1 cellular context compared by ENCODE assay signal in the genomic region with DNA sequence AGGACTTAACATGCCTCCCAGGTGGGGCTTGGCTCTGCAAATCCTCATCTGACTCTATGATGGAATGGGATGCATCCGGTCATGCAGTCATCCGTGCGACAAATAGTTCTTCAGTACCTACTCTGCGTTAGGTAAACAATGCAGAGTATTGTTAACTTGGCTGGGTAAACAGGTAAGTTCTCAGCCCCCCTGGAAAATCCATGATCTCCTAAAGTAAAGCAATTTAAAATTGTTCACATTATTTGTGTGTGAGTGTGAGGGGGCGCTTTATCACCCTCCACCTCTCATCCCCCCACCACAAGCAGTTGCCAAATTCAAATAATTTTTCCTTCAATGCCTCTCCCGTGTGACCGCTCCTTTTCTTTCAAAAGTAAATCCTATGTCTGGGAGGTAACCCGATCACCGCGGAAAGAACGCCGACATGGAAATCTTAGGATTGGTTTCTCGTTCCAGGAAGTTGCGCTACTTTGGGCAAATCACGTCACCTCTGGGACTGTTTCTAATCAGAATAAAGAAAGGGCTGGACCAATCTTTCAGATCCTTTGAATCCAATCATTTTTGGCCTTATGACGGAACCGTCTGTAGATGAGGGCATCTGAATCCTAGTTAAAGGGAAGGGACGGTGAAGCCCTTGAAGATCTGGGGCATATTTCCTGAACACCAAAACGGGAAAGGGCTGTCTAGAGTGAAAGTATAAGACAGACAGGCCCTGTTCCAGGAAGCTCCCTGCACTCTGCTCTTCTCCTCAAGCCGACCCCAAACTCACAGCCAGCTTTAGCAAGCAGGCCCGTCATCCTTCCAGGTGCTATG.
TF ChIP-seq lines count a peak whose summit lies in the region.

No MANE protein-coding gene starts in this region.

TF ChIP-seq in HepG2, 621 proteins besides CTCF, POLR2A, EP300 and RAD21 (continued from another document and continues in another):
- TF ChIP-seq ZNF275 (CRISPR knock-in tag; IDR thresholded peaks at IDR 0.05; ENCODE audit: borderline replicate concordance) (no peak), SOX13 (IDR thresholded peaks at IDR 0.05) (no peak), SOX13 (CRISPR knock-in tag; conservative IDR thresholded peaks at IDR 0.05 in 1 of 2, IDR thresholded peaks at IDR 0.05 in 1 of 2) (peak in 1 of 2 experiments; percentile 53; a peak in 2 of 4 replicates), AGO2 (optimal IDR thresholded peaks at IDR 0.05; ENCODE audit: low read depth, low read length) (no peak), FOXP4 (CRISPR knock-in tag; IDR thresholded peaks at IDR 0.05) (0 out of 2 replicates have a peak, but pooled peaks have one; percentile 12), ZNF773 (CRISPR knock-in tag; IDR thresholded peaks at IDR 0.05; ENCODE audit: borderline replicate concordance) (no peak), ETV5 (CRISPR knock-in tag; IDR thresholded peaks at IDR 0.05; ENCODE audit: borderline replicate concordance) (peak; percentile 73; the same call in 1 of the 2 replicates), ZNF598 (CRISPR knock-in tag; IDR thresholded peaks at IDR 0.05; ENCODE audit: borderline replicate concordance) (no peak), FLYWCH1 (CRISPR knock-in tag; IDR thresholded peaks at IDR 0.05) (no peak), KDM1A (CRISPR knock-in tag; IDR thresholded peaks at IDR 0.05) (no peak), SALL2 (CRISPR knock-in tag; IDR thresholded peaks at IDR 0.05) (0 out of 2 replicates have a peak, but pooled peaks have one; percentile 26), ZNF3 (CRISPR knock-in tag; IDR thresholded peaks at IDR 0.05) (0 out of 2 replicates have a peak, but pooled peaks have one; percentile 34), MIER3 (CRISPR knock-in tag; IDR thresholded peaks at IDR 0.05; ENCODE audit: borderline replicate concordance) (0 out of 2 replicates have a peak, but pooled peaks have one; percentile 30), ZFP90 (CRISPR knock-in tag; IDR thresholded peaks at IDR 0.05; ENCODE audit: borderline replicate concordance) (no peak), U2AF2 (IDR thresholded peaks at IDR 0.05; ENCODE audit: low read depth, low read length) (no peak), HCFC1 (IDR thresholded peaks at IDR 0.05; ENCODE audit: low read depth, low read length) (no peak), ZMAT3 (CRISPR knock-in tag; conservative IDR thresholded peaks at IDR 0.05) (0 out of 2 replicates have a peak, but pooled peaks have one; percentile 17), PRDM4 (CRISPR knock-in tag; IDR thresholded peaks at IDR 0.05; ENCODE audit: borderline replicate concordance) (no peak), ZSCAN31 (CRISPR knock-in tag; IDR thresholded peaks at IDR 0.05; ENCODE audit: low read depth) (0 out of 2 replicates have a peak, but pooled peaks have one; percentile 36), ZFP36 (IDR thresholded peaks at IDR 0.05; ENCODE audit: borderline replicate concordance, low read depth, low read length, partially characterized antibody) (no peak), CHCHD3 (CRISPR knock-in tag; IDR thresholded peaks at IDR 0.05) (no peak), DDIT3 (CRISPR knock-in tag; IDR thresholded peaks at IDR 0.05) (no peak), UBTF (CRISPR knock-in tag; IDR thresholded peaks at IDR 0.05) (no peak), SMARCE1 (IDR thresholded peaks at IDR 0.05; ENCODE audit: borderline replicate concordance) (no peak), ZNF143 (CRISPR knock-in tag; IDR thresholded peaks at IDR 0.05) (no peak), FOXA3 (CRISPR knock-in tag; IDR thresholded peaks at IDR 0.05) (peak; percentile 49), ZNF331 (CRISPR knock-in tag; IDR thresholded peaks at IDR 0.05) (peak; percentile 77), ELF4 (CRISPR knock-in tag; IDR thresholded peaks at IDR 0.05; ENCODE audit: borderline replicate concordance) (peak; percentile 63; the same call in 1 of the 2 replicates), FOXA1 (IDR thresholded peaks at IDR 0.05) (0 out of 2 replicates have a peak, but pooled peaks have one; percentile 23), FOXA1 (CRISPR knock-in tag; IDR thresholded peaks at IDR 0.05) (peak; percentile 44; the same call in 1 of the 2 replicates), USF2 (IDR thresholded peaks at IDR 0.05; ENCODE audit: low read depth, low read length) (no peak), USF2 (CRISPR knock-in tag; IDR thresholded peaks at IDR 0.05; ENCODE audit: borderline replicate concordance) (no peak)
- TF ChIP-seq, protein P1, sequence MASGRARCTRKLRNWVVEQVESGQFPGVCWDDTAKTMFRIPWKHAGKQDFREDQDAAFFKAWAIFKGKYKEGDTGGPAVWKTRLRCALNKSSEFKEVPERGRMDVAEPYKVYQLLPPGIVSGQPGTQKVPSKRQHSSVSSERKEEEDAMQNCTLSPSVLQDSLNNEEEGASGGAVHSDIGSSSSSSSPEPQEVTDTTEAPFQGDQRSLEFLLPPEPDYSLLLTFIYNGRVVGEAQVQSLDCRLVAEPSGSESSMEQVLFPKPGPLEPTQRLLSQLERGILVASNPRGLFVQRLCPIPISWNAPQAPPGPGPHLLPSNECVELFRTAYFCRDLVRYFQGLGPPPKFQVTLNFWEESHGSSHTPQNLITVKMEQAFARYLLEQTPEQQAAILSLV (CRISPR knock-in tag; IDR thresholded peaks at IDR 0.05; ENCODE audit: borderline replicate concordance), result no peak
- TF ChIP-seq, protein P2, sequence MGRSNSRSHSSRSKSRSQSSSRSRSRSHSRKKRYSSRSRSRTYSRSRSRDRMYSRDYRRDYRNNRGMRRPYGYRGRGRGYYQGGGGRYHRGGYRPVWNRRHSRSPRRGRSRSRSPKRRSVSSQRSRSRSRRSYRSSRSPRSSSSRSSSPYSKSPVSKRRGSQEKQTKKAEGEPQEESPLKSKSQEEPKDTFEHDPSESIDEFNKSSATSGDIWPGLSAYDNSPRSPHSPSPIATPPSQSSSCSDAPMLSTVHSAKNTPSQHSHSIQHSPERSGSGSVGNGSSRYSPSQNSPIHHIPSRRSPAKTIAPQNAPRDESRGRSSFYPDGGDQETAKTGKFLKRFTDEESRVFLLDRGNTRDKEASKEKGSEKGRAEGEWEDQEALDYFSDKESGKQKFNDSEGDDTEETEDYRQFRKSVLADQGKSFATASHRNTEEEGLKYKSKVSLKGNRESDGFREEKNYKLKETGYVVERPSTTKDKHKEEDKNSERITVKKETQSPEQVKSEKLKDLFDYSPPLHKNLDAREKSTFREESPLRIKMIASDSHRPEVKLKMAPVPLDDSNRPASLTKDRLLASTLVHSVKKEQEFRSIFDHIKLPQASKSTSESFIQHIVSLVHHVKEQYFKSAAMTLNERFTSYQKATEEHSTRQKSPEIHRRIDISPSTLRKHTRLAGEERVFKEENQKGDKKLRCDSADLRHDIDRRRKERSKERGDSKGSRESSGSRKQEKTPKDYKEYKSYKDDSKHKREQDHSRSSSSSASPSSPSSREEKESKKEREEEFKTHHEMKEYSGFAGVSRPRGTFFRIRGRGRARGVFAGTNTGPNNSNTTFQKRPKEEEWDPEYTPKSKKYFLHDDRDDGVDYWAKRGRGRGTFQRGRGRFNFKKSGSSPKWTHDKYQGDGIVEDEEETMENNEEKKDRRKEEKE (IDR thresholded peaks at IDR 0.05), result no peak
